Comparison of ENCODE assay signal across 1 cellular context in genomic region chr4:118683513-118683912, GRCh38.
TF ChIP-seq lines count a peak whose summit lies in the region.

No MANE protein-coding gene starts in this region.

TF ChIP-seq in HepG2, 621 proteins besides CTCF, POLR2A, EP300 and RAD21 (continued from another document and continues in another):
- TF ChIP-seq, protein P1, sequence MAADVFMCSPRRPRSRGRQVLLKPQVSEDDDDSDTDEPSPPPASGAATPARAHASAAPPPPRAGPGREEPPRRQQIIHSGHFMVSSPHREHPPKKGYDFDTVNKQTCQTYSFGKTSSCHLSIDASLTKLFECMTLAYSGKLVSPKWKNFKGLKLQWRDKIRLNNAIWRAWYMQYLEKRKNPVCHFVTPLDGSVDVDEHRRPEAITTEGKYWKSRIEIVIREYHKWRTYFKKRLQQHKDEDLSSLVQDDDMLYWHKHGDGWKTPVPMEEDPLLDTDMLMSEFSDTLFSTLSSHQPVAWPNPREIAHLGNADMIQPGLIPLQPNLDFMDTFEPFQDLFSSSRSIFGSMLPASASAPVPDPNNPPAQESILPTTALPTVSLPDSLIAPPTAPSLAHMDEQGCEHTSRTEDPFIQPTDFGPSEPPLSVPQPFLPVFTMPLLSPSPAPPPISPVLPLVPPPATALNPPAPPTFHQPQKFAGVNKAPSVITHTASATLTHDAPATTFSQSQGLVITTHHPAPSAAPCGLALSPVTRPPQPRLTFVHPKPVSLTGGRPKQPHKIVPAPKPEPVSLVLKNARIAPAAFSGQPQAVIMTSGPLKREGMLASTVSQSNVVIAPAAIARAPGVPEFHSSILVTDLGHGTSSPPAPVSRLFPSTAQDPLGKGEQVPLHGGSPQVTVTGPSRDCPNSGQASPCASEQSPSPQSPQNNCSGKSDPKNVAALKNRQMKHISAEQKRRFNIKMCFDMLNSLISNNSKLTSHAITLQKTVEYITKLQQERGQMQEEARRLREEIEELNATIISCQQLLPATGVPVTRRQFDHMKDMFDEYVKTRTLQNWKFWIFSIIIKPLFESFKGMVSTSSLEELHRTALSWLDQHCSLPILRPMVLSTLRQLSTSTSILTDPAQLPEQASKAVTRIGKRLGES (CRISPR knock-in tag; IDR thresholded peaks at IDR 0.05; ENCODE audit: borderline replicate concordance): no peak
- no peak for TF ChIP-seq HHEX (CRISPR knock-in tag; IDR thresholded peaks at IDR 0.05)
- peak; percentile 93 for TF ChIP-seq ZNF143 (CRISPR knock-in tag; IDR thresholded peaks at IDR 0.05)
- TF ChIP-seq ZNF20 (CRISPR knock-in tag; IDR thresholded peaks at IDR 0.05): no peak
- TF ChIP-seq ZNF260 (CRISPR knock-in tag; IDR thresholded peaks at IDR 0.05; ENCODE audit: borderline replicate concordance, low read depth): no peak
- TF ChIP-seq RFX5 (IDR thresholded peaks at IDR 0.05; ENCODE audit: low read depth, low read length): no peak
- no peak for TF ChIP-seq FOXC1 (CRISPR knock-in tag; IDR thresholded peaks at IDR 0.05; ENCODE audit: borderline replicate concordance)
- 0 out of 2 replicates have a peak, but pooled peaks have one; percentile 26 for TF ChIP-seq IRF2 (CRISPR knock-in tag; IDR thresholded peaks at IDR 0.05)
- TF ChIP-seq HOMEZ (CRISPR knock-in tag; IDR thresholded peaks at IDR 0.05; ENCODE audit: low read depth): 0 out of 2 replicates have a peak, but pooled peaks have one; percentile 33
- no peak for TF ChIP-seq MAFK (conservative IDR thresholded peaks at IDR 0.05 in 1 of 2, IDR thresholded peaks at IDR 0.05 in 1 of 2; ENCODE audit: low read length in 2 of 2)
- TF ChIP-seq, protein P2, sequence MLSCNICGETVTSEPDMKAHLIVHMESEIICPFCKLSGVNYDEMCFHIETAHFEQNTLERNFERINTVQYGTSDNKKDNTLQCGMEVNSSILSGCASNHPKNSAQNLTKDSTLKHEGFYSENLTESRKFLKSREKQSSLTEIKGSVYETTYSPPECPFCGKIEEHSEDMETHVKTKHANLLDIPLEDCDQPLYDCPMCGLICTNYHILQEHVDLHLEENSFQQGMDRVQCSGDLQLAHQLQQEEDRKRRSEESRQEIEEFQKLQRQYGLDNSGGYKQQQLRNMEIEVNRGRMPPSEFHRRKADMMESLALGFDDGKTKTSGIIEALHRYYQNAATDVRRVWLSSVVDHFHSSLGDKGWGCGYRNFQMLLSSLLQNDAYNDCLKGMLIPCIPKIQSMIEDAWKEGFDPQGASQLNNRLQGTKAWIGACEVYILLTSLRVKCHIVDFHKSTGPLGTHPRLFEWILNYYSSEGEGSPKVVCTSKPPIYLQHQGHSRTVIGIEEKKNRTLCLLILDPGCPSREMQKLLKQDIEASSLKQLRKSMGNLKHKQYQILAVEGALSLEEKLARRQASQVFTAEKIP (CRISPR knock-in tag; IDR thresholded peaks at IDR 0.05; ENCODE audit: borderline replicate concordance): no peak
- no peak for TF ChIP-seq ZNF691 (CRISPR knock-in tag; IDR thresholded peaks at IDR 0.05; ENCODE audit: borderline replicate concordance, low read depth)
- TF ChIP-seq GATAD2A (CRISPR knock-in tag; IDR thresholded peaks at IDR 0.05): 0 out of 2 replicates have a peak, but pooled peaks have one; percentile 9
- peak; percentile 60; the same call in 1 of the 2 replicates for TF ChIP-seq CREM (IDR thresholded peaks at IDR 0.05)
- TF ChIP-seq CREM (CRISPR knock-in tag; IDR thresholded peaks at IDR 0.05): no peak
- peak; percentile 87 for TF ChIP-seq ELF1 (CRISPR knock-in tag; IDR thresholded peaks at IDR 0.05)
- 0 out of 2 replicates have a peak, but pooled peaks have one; percentile 25 for TF ChIP-seq ZNF205 (CRISPR knock-in tag; IDR thresholded peaks at IDR 0.05)
- no peak for TF ChIP-seq ETV6 (CRISPR knock-in tag; conservative IDR thresholded peaks at IDR 0.05)
- TF ChIP-seq CSRNP2 (CRISPR knock-in tag; conservative IDR thresholded peaks at IDR 0.05; ENCODE audit: low read depth): no peak
- TF ChIP-seq ZNF44 (CRISPR knock-in tag; IDR thresholded peaks at IDR 0.05): 0 out of 2 replicates have a peak, but pooled peaks have one; percentile 68
- 0 out of 2 replicates have a peak, but pooled peaks have one; percentile 10 for TF ChIP-seq ARID3A (IDR thresholded peaks at IDR 0.05; ENCODE audit: low read depth, low read length)
- no peak for TF ChIP-seq SP1 (IDR thresholded peaks at IDR 0.05)
- no peak for TF ChIP-seq SP1 (CRISPR knock-in tag; IDR thresholded peaks at IDR 0.05)
- peak; percentile 77 for TF ChIP-seq HCFC1 (IDR thresholded peaks at IDR 0.05; ENCODE audit: low read depth, low read length)
- no peak for TF ChIP-seq BCL3 (CRISPR knock-in tag; IDR thresholded peaks at IDR 0.05)
- TF ChIP-seq POLR2AphosphoS5 (IDR thresholded peaks at IDR 0.05; ENCODE audit: low read depth, low read length): peak; percentile 69
- TF ChIP-seq TBX2 (CRISPR knock-in tag; IDR thresholded peaks at IDR 0.05; ENCODE audit: borderline replicate concordance): no peak
- TF ChIP-seq, protein P3, sequence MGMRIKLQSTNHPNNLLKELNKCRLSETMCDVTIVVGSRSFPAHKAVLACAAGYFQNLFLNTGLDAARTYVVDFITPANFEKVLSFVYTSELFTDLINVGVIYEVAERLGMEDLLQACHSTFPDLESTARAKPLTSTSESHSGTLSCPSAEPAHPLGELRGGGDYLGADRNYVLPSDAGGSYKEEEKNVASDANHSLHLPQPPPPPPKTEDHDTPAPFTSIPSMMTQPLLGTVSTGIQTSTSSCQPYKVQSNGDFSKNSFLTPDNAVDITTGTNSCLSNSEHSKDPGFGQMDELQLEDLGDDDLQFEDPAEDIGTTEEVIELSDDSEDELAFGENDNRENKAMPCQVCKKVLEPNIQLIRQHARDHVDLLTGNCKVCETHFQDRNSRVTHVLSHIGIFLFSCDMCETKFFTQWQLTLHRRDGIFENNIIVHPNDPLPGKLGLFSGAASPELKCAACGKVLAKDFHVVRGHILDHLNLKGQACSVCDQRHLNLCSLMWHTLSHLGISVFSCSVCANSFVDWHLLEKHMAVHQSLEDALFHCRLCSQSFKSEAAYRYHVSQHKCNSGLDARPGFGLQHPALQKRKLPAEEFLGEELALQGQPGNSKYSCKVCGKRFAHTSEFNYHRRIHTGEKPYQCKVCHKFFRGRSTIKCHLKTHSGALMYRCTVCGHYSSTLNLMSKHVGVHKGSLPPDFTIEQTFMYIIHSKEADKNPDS (CRISPR knock-in tag; IDR thresholded peaks at IDR 0.05): no peak
- TF ChIP-seq SOX5 (CRISPR knock-in tag; IDR thresholded peaks at IDR 0.05; ENCODE audit: borderline replicate concordance): 0 out of 2 replicates have a peak, but pooled peaks have one; percentile 9
- no peak for TF ChIP-seq ZBTB21 (CRISPR knock-in tag; IDR thresholded peaks at IDR 0.05)
- no peak for TF ChIP-seq KDM6A (CRISPR knock-in tag; IDR thresholded peaks at IDR 0.05; ENCODE audit: low read depth)
- no peak for TF ChIP-seq ZNF740 (CRISPR knock-in tag; IDR thresholded peaks at IDR 0.05)
- TF ChIP-seq FLYWCH1 (CRISPR knock-in tag; IDR thresholded peaks at IDR 0.05): no peak
- TF ChIP-seq DRAP1 (CRISPR knock-in tag; IDR thresholded peaks at IDR 0.05): peak; percentile 59
- peak; percentile 98 for TF ChIP-seq THAP11 (CRISPR knock-in tag; IDR thresholded peaks at IDR 0.05)
- no peak for TF ChIP-seq ZNF292 (CRISPR knock-in tag; IDR thresholded peaks at IDR 0.05; ENCODE audit: borderline replicate concordance, low read depth)
- TF ChIP-seq REL (CRISPR knock-in tag; conservative IDR thresholded peaks at IDR 0.05): no peak
- TF ChIP-seq NR2C2 (CRISPR knock-in tag; IDR thresholded peaks at IDR 0.05; ENCODE audit: borderline replicate concordance): no peak; the same call in 1 of the 2 replicates
- no peak for TF ChIP-seq ZNF264 (CRISPR knock-in tag; IDR thresholded peaks at IDR 0.05)
- TF ChIP-seq GMEB1 (CRISPR knock-in tag; IDR thresholded peaks at IDR 0.05; ENCODE audit: borderline replicate concordance): peak; percentile 37; the same call in 1 of the 2 replicates
- TF ChIP-seq SAP130 (CRISPR knock-in tag; IDR thresholded peaks at IDR 0.05; ENCODE audit: low read depth): peak; percentile 61
- no peak for TF ChIP-seq CREB1 (IDR thresholded peaks at IDR 0.05)
- peak; percentile 64 for TF ChIP-seq CREB1 (CRISPR knock-in tag; IDR thresholded peaks at IDR 0.05)
- TF ChIP-seq FOXK1 (CRISPR knock-in tag; IDR thresholded peaks at IDR 0.05; ENCODE audit: borderline replicate concordance, low read depth): no peak; the same call in 1 of the 2 replicates
- peak; percentile 61; the same call in 1 of the 2 replicates for TF ChIP-seq ELF3 (CRISPR knock-in tag; IDR thresholded peaks at IDR 0.05)
- no peak for TF ChIP-seq ZNF343 (CRISPR knock-in tag; IDR thresholded peaks at IDR 0.05)
- no peak for TF ChIP-seq ZNF567 (CRISPR knock-in tag; IDR thresholded peaks at IDR 0.05; ENCODE audit: borderline replicate concordance)
- TF ChIP-seq ZNF816 (CRISPR knock-in tag; IDR thresholded peaks at IDR 0.05; ENCODE audit: borderline replicate concordance): no peak
- peak; percentile 36; the same call in 1 of the 2 replicates for TF ChIP-seq PHF8 (CRISPR knock-in tag; IDR thresholded peaks at IDR 0.05)
- no peak for TF ChIP-seq ONECUT2 (CRISPR knock-in tag; IDR thresholded peaks at IDR 0.05)
